26 cellular contexts compared by ENCODE assay signal in genomic region chr6:41721396-41721795, GRCh38. TPM values are rescaled to one million over a fixed set of nuclear protein-coding genes. Genes with fewer than 3 reads are reported as not detected.
DNase-seq lines count a peak whose midpoint lies in the region; ATAC-seq and TF ChIP-seq lines count a peak whose summit lies in the region.
"Had no signal": no experiment of that assay in that cellular context is flagged by ENCODE, and none has a peak within 500 bp of the region (broad histone marks: within the 10 kb centered on the region; RNA-seq: fewer than 3 reads in every experiment).

No MANE protein-coding gene starts in this region.

- no peak overlapping the region for H2BK5ac ChIP-seq in mesenchymal stem cell (ENCODE audit: low read depth, low read length, poor library complexity, severe bottlenecking)

- H4K8ac ChIP-seq in mesenchymal stem cell (ENCODE audit: low read length), result no peak overlapping the region

- no peak overlapping the region for H2AK5ac ChIP-seq in mesenchymal stem cell (ENCODE audit: low read length, severe bottlenecking)

- no peak overlapping the region for H4K91ac ChIP-seq in mesenchymal stem cell (ENCODE audit: low read length)

- H3K4me1 Mint-ChIP-seq in IgD-negative memory B cell, result peaks cover 62 to 77% (median 75%) of the 10 kb centered on the region in 3 donors
- peaks cover 10% of the 10 kb centered on the region for H3K4me1 Mint-ChIP-seq in CD8-positive, alpha-beta T cell (ENCODE audit: low read depth)
- H3K4me1 Mint-ChIP-seq: activated CD4-positive, alpha-beta memory T cell treated with anti-CD3 and anti-CD28 coated beads, Interleukin-2, amount 10 ng/mL, durations not matched to agents 7 days and 5 days had no signal

- H3K4me2 ChIP-seq in mesenchymal stem cell (ENCODE audit: low read length, poor library complexity, severe bottlenecking), result no peak overlapping the region

- no peak overlapping the region for H3K23ac ChIP-seq in mesenchymal stem cell (ENCODE audit: low read length in 2 of 2)

- H3K9me3 ChIP-seq in spleen (no peaks in the 10 kb centered on the region), mesenchymal stem cell (ENCODE audit: control insufficient read depth, low read length) (no peaks in the 10 kb centered on the region)
- H3K9me3 ChIP-seq in CD8-positive, alpha-beta T cell (ENCODE audit: low read length), result no peaks in the 10 kb centered on the region

- H3K18ac ChIP-seq in mesenchymal stem cell (ENCODE audit: low read depth in 1 of 2, low read length in 2 of 2), result no peak overlapping the region

- H3K14ac ChIP-seq in mesenchymal stem cell (ENCODE audit: low read length in 2 of 2), result no peak overlapping the region

- no peaks in the 10 kb centered on the region for H3K27me3 Mint-ChIP-seq in IgD-negative memory B cell
- H3K27me3 Mint-ChIP-seq in CD8-positive, alpha-beta T cell (ENCODE audit: low read depth), result no peaks in the 10 kb centered on the region
- H3K27me3 Mint-ChIP-seq: activated CD4-positive, alpha-beta memory T cell treated with anti-CD3 and anti-CD28 coated beads, Interleukin-2, amount 10 ng/mL, durations not matched to agents 7 days and 5 days; CD4-positive, alpha-beta T cell; T-cell had no signal

- peak overlapping the region in 37 of 59 donors; percentile 6 to 100 (median 85) for H3K27ac ChIP-seq in dorsolateral prefrontal cortex
- peak overlapping the region in 5 of 8 donors; percentile 4 to 100 (median 99) for H3K27ac ChIP-seq in spleen
- H3K27ac ChIP-seq in CD8-positive, alpha-beta T cell (ENCODE audit: low read depth, low read length), result no peak overlapping the region
- H3K27ac ChIP-seq in mesenchymal stem cell (ENCODE audit: low read length, poor library complexity, severe bottlenecking), result no peak overlapping the region
- H3K27ac ChIP-seq: epithelial cell of prostate had no signal

- no peak overlapping the region for H3K9ac ChIP-seq in mesenchymal stem cell (ENCODE audit: low read length)

- H3K36me3 Mint-ChIP-seq in IgD-negative memory B cell, result peaks cover 1% of the 10 kb centered on the region
- no peaks in the 10 kb centered on the region for H3K36me3 Mint-ChIP-seq in CD8-positive, alpha-beta T cell
- H3K36me3 Mint-ChIP-seq: T-cell had no signal

- H3K79me1 ChIP-seq in mesenchymal stem cell (replicated peaks; ENCODE audit: low read length, poor library complexity, severe bottlenecking), result peaks cover 45% of the 10 kb centered on the region

- peak overlapping the region in 1 of 2 experiments; percentile 41 for H2BK12ac ChIP-seq in mesenchymal stem cell (ENCODE audit: low read length in 2 of 2)

- TF ChIP-seq POLR2A in spleen (IDR thresholded peaks at IDR 0.05), result no peak

- TF ChIP-seq CTCF in GM06990 (IDR thresholded peaks at IDR 0.05; ENCODE audit: insufficient read depth, low read length, poor library complexity, severe bottlenecking), result no peak
- TF ChIP-seq CTCF in dorsolateral prefrontal cortex (IDR thresholded peaks at IDR 0.05 in 54 of 56, conservative IDR thresholded peaks at IDR 0.05 in 2 of 56; ENCODE audit: low read depth in 1 of 56, partially characterized antibody in 56 of 56), result no peak
- no peak for TF ChIP-seq CTCF in spleen (IDR thresholded peaks at IDR 0.05 in 8 of 11, conservative IDR thresholded peaks at IDR 0.05 in 3 of 11)
- TF ChIP-seq CTCF in CD8-positive, alpha-beta T cell (IDR thresholded peaks at IDR 0.05), result no peak

- H3K4me3 ChIP-seq in GM06990 (replicated peaks; ENCODE audit: low read depth, low read length) (peak overlapping the region; percentile 46), dorsolateral prefrontal cortex (no peak overlapping the region), spleen (peak overlapping the region in 4 of 8 donors; percentile 42 to 74 (median 48)), mesenchymal stem cell (ENCODE audit: insufficient read depth in 1 of 2, low read depth in 1 of 2, low read length in 2 of 2) (no peak overlapping the region)
- H3K4me3 ChIP-seq in CD8-positive, alpha-beta T cell (ENCODE audit: low read depth, low read length), result no peak overlapping the region

- H2BK120ac ChIP-seq in mesenchymal stem cell (ENCODE audit: low read depth, low read length), result no peak overlapping the region

- H3K4me1 ChIP-seq in spleen (peaks cover 44 to 100% (median 98%) of the 10 kb centered on the region in 6 donors), mesenchymal stem cell (ENCODE audit: control insufficient read depth, insufficient read depth, low read depth, low read length) (peaks cover 51% of the 10 kb centered on the region)
- H3K4me1 ChIP-seq in CD8-positive, alpha-beta T cell (ENCODE audit: insufficient read depth, low read length), result peaks cover 6% of the 10 kb centered on the region

- no peak overlapping the region for H2BK15ac ChIP-seq in mesenchymal stem cell (ENCODE audit: low read depth, poor library complexity, severe bottlenecking)

- H3K27me3 ChIP-seq in GM06990 (replicated peaks; ENCODE audit: control insufficient read depth, insufficient read depth, low read length) (no peaks in the 10 kb centered on the region), dorsolateral prefrontal cortex (no peaks in the 10 kb centered on the region), spleen (replicated peaks in 1 of 7) (no peaks in the 10 kb centered on the region), mesenchymal stem cell (ENCODE audit: control insufficient read depth in 1 of 2, insufficient read depth in 1 of 2, low read length in 2 of 2) (no peaks in the 10 kb centered on the region)
- H3K27me3 ChIP-seq in CD8-positive, alpha-beta T cell (ENCODE audit: insufficient read depth, low read length), result no peaks in the 10 kb centered on the region

- intact Hi-C loops in dorsolateral prefrontal cortex (cut with DNase I), result no loop called here
- intact Hi-C loops in spleen (cut with DNase I; ENCODE audit: low total_unique reads), result no loop called here
- intact Hi-C loops in CD8-positive, alpha-beta T cell (cut with DNase I, micrococcal nuclease), result no loop called here

- no peaks in the 10 kb centered on the region for H3K9me3 Mint-ChIP-seq in IgD-negative memory B cell
- no peaks in the 10 kb centered on the region for H3K9me3 Mint-ChIP-seq in CD8-positive, alpha-beta T cell
- H3K9me3 Mint-ChIP-seq: activated CD4-positive, alpha-beta memory T cell treated with anti-CD3 and anti-CD28 coated beads, Interleukin-2, amount 10 ng/mL, durations not matched to agents 7 days and 5 days; CD4-positive, alpha-beta T cell; T-cell had no signal

- peak overlapping the region; percentile 75 to 98 (median 92) for H3K4me3 Mint-ChIP-seq in IgD-negative memory B cell
- no peak overlapping the region for H3K4me3 Mint-ChIP-seq in CD8-positive, alpha-beta T cell
- H3K4me3 Mint-ChIP-seq: activated CD4-positive, alpha-beta memory T cell treated with anti-CD3 and anti-CD28 coated beads, Interleukin-2, amount 10 ng/mL, durations not matched to agents 7 days and 5 days; CD4-positive, alpha-beta T cell; T-cell had no signal

- no peak overlapping the region for H2AFZ ChIP-seq in mesenchymal stem cell (ENCODE audit: low read depth, low read length)

- 90 to 96% (median 93%) methylated on average over 4 of the region's 4 CpGs for WGBS in spleen, 5 donors
- WGBS in mesenchymal stem cell, result 99% methylated on average over 4 of the region's 4 CpGs

- CTCF ChIA-PET in CD8-positive, alpha-beta T cell (lab: Charles Lee), result interaction anchor here (1.8 kb wide), 1 partner anchor 12 kb away, joined by 3 read pairs; no protein-coding TSS in a partner anchor

- H3K4ac ChIP-seq in mesenchymal stem cell (ENCODE audit: low read depth in 1 of 2, low read length in 2 of 2), result no peak overlapping the region

- ATAC-seq in CD8-positive, alpha-beta T cell, result no peak
- ATAC-seq: left cardiac atrium; PC-3; stimulated activated naive CD8-positive, alpha-beta T cell treated with anti-CD3 and anti-CD28 coated beads, Interleukin-15, Interleukin-2, amounts not matched to agents 100 U/mL and 50 U/mL, for 24 hours; T-cell had no signal

- H3K27ac Mint-ChIP-seq in IgD-negative memory B cell, result peak overlapping the region in 2 of 3 donors; percentile 66 to 92
- H3K27ac Mint-ChIP-seq in CD8-positive, alpha-beta T cell, result no peak overlapping the region
- H3K27ac Mint-ChIP-seq: activated CD4-positive, alpha-beta memory T cell treated with anti-CD3 and anti-CD28 coated beads, Interleukin-2, amount 10 ng/mL, durations not matched to agents 7 days and 5 days; CD4-positive, alpha-beta T cell; T-cell had no signal

- DNase-seq in GM06990 (ENCODE audit: extremely low read depth, insufficient read length) (no peak), dorsolateral prefrontal cortex (no peak), spleen (no peak), NCI-H748 treated with DMSO at 0.1 percent for 48 hours (lab: John Stamatoyannopoulos, UW) (no peak), mesenchymal stem cell (no peak)
- DNase-seq in CD8-positive, alpha-beta T cell, result no peak
- DNase-seq: activated CD4-positive, alpha-beta memory T cell treated with anti-CD3 and anti-CD28 coated beads, Interleukin-2, amount 10 ng/mL, durations not matched to agents 7 days and 5 days; activated CD4-positive, CD25-positive, alpha-beta regulatory T cell treated with anti-CD3 and anti-CD28 coated beads, Interleukin-2, amount 50 U/mL, for 72 hours; activated gamma-delta T cell; CD4-positive, alpha-beta T cell; DMS79; head of caudate nucleus; left cardiac atrium; NCI-H187; NCI-H82; occipital lobe; PC-3; stimulated activated CD4-positive, alpha-beta T cell treated with anti-CD3 and anti-CD28 coated beads, Interleukin-2, amount 100 ng/mL, for 48 hours; stimulated activated naive CD8-positive, alpha-beta T cell treated with anti-CD3 and anti-CD28 coated beads, Interleukin-15, Interleukin-2, amounts not matched to agents 100 U/mL and 50 U/mL, for 24 hours; T-cell; trophoblast cell had no signal

- H3K36me3 ChIP-seq in GM06990 (ENCODE audit: control insufficient read depth, insufficient read depth, low read length) (no peaks in the 10 kb centered on the region), spleen (peaks cover 0 to 20% (median 0%) of the 10 kb centered on the region in 6 donors), mesenchymal stem cell (ENCODE audit: control insufficient read depth in 1 of 2, insufficient read depth in 2 of 2, low read depth in 1 of 2, low read length in 2 of 2) (peaks cover 0 to 6% of the 10 kb centered on the region in 2 experiments)
- no peaks in the 10 kb centered on the region for H3K36me3 ChIP-seq in CD8-positive, alpha-beta T cell (ENCODE audit: insufficient read depth, low read length)

- POLR2A ChIA-PET in CD8-positive, alpha-beta T cell (lab: Charles Lee), result interaction anchor here (0.6 kb wide), 1 partner anchor 791 kb away, joined by 3 read pairs; no protein-coding TSS in a partner anchor

RNA-seq across cellular contexts. Expression of gene TFEB, which starts 14.0 kb away (rescaled TPM):
- 196 TPM for polyA plus RNA-seq in IgD-negative memory B cell
- 100 to 1,000 TPM in 2 of 120 experiments, 10 to 100 TPM in 118; 13.9 to 125 (median 40.5) TPM for total RNA-seq in dorsolateral prefrontal cortex
- 10 to 100 TPM; 55.9 to 80.8 (median 75.3) TPM for total RNA-seq in spleen
- 100 to 1,000 TPM in 1 of 3 donors, 10 to 100 TPM in 2; 83.5 to 150 (median 97.4) TPM for polyA plus RNA-seq in spleen
- 10 to 100 TPM; 10.2 to 12.7 TPM for total RNA-seq in CD8-positive, alpha-beta T cell
- 7.4 TPM for polyA plus RNA-seq in mesenchymal stem cell (2013, experiment 1 of 2)
- polyA plus RNA-seq in mesenchymal stem cell (2013, experiment 2 of 2), result 7.9 TPM

RNA-seq across cellular contexts. Expression of gene PGC, which starts 25.8 kb away (rescaled TPM):
- not detected for polyA plus RNA-seq in IgD-negative memory B cell
- total RNA-seq in dorsolateral prefrontal cortex, result 1 to 10 TPM in 11 of 120 experiments, under 1 TPM in 26, not detected in 83; 0.38 to 2.2 (median 0.64) TPM
- not detected for total RNA-seq in spleen
- polyA plus RNA-seq in spleen, result under 1 TPM; 0.26 to 0.74 (median 0.48) TPM
- total RNA-seq in CD8-positive, alpha-beta T cell, result not detected
- not detected for polyA plus RNA-seq in mesenchymal stem cell (2013, experiment 1 of 2)
- not detected for polyA plus RNA-seq in mesenchymal stem cell (2013, experiment 2 of 2)
- total RNA-seq: activated CD4-positive, alpha-beta memory T cell treated with anti-CD3 and anti-CD28 coated beads, Interleukin-2, amount 10 ng/mL, durations not matched to agents 7 days and 5 days; CD4-positive, alpha-beta T cell; H4; HT1080; left cardiac atrium; LHCN-M2; occipital lobe; PC-3 had no signal

RNA-seq across cellular contexts. Expression of gene FRS3, which starts 58.3 kb away (rescaled TPM):
- polyA plus RNA-seq in IgD-negative memory B cell (2.9 TPM), spleen (1 to 10 TPM; 2.6 to 6.2 (median 4.8) TPM)
- total RNA-seq in dorsolateral prefrontal cortex (10 to 100 TPM; 20.4 to 52.8 (median 33.0) TPM), spleen (1 to 10 TPM; 3.7 to 7.3 (median 6.3) TPM)
- 1 to 10 TPM; 3.7 to 6.2 TPM for total RNA-seq in CD8-positive, alpha-beta T cell
- 3.6 TPM for polyA plus RNA-seq in mesenchymal stem cell (2013, experiment 1 of 2)
- polyA plus RNA-seq in mesenchymal stem cell (2013, experiment 2 of 2), result 2.9 TPM

RNA-seq across cellular contexts. Expression of gene PRICKLE4, which starts 59.2 kb away (rescaled TPM):
- polyA plus RNA-seq in IgD-negative memory B cell (not detected), spleen (1 to 10 TPM in 1 of 3 donors, under 1 TPM in 2; 0.41 to 5.3 (median 0.61) TPM)
- total RNA-seq in dorsolateral prefrontal cortex (1 to 10 TPM in 71 of 120 experiments, under 1 TPM in 17, not detected in 32; 0.36 to 9.2 (median 2.1) TPM), spleen (10 to 100 TPM in 5 of 7 donors, 1 to 10 TPM in 2; 5.4 to 32.8 (median 14.2) TPM)
- total RNA-seq in CD8-positive, alpha-beta T cell, result not detected
- 0.33 TPM for polyA plus RNA-seq in mesenchymal stem cell (2013, experiment 1 of 2)
- polyA plus RNA-seq in mesenchymal stem cell (2013, experiment 2 of 2), result 0.15 TPM
- total RNA-seq: activated CD4-positive, alpha-beta memory T cell treated with anti-CD3 and anti-CD28 coated beads, Interleukin-2, amount 10 ng/mL, durations not matched to agents 7 days and 5 days; CD4-positive, alpha-beta T cell; H4 had no signal

Comparison
In these comparisons a context has a peak if more than half of its experiments do, and no peak if none do; other contexts are left out.
1. H3K27ac ChIP-seq: peak in dorsolateral prefrontal cortex (37 of 59) and spleen (5 of 8); none in CD8-positive, alpha-beta T cell (single experiment) and mesenchymal stem cell (single experiment).